In genomic region chr16:11395008-11395948, GRCh38 we compare ENCODE assay signal across 1 cellular context.
TF ChIP-seq lines count a peak whose summit lies in the region.

No MANE protein-coding gene starts in this region.

TF ChIP-seq in HepG2, 621 proteins besides CTCF, POLR2A, EP300 and RAD21 (continued from another document and continues in another):
- TF ChIP-seq RERE (CRISPR knock-in tag; IDR thresholded peaks at IDR 0.05; ENCODE audit: low read depth) (no peak), POLR2G (IDR thresholded peaks at IDR 0.05; ENCODE audit: low read depth, low read length) (no peak), ZNF619 (CRISPR knock-in tag; IDR thresholded peaks at IDR 0.05) (peak; percentile 66; the same call in 1 of the 2 replicates), ZNF263 (CRISPR knock-in tag; IDR thresholded peaks at IDR 0.05) (no peak), ZSCAN25 (CRISPR knock-in tag; IDR thresholded peaks at IDR 0.05) (peak; percentile 21; the same call in 1 of the 2 replicates), ATF4 (CRISPR knock-in tag; IDR thresholded peaks at IDR 0.05) (no peak), ZNF143 (CRISPR knock-in tag; IDR thresholded peaks at IDR 0.05) (no peak), PRPF4 (IDR thresholded peaks at IDR 0.05; ENCODE audit: low read depth, low read length, poor library complexity, severe bottlenecking) (no peak), JDP2 (CRISPR knock-in tag; IDR thresholded peaks at IDR 0.05; ENCODE audit: borderline replicate concordance) (no peak), KLF11 (CRISPR knock-in tag; IDR thresholded peaks at IDR 0.05) (no peak), ZFP1 (CRISPR knock-in tag; IDR thresholded peaks at IDR 0.05) (no peak), ZNF253 (CRISPR knock-in tag; IDR thresholded peaks at IDR 0.05; ENCODE audit: borderline replicate concordance) (0 out of 2 replicates have a peak, but pooled peaks have one; percentile 15), GPN1 (CRISPR knock-in tag; IDR thresholded peaks at IDR 0.05; ENCODE audit: borderline replicate concordance) (no peak), HOXD1 (CRISPR knock-in tag; IDR thresholded peaks at IDR 0.05) (no peak), HBP1 (CRISPR knock-in tag; IDR thresholded peaks at IDR 0.05; ENCODE audit: low read depth) (no peak), ZSCAN9 (CRISPR knock-in tag; IDR thresholded peaks at IDR 0.05; ENCODE audit: borderline replicate concordance) (no peak), KMT2B (CRISPR knock-in tag; IDR thresholded peaks at IDR 0.05) (no peak), ZNF329 (CRISPR knock-in tag; IDR thresholded peaks at IDR 0.05; ENCODE audit: low read depth) (no peak), FOXA1 (IDR thresholded peaks at IDR 0.05) (no peak), FOXA1 (CRISPR knock-in tag; IDR thresholded peaks at IDR 0.05) (no peak), SATB2 (CRISPR knock-in tag; IDR thresholded peaks at IDR 0.05) (no peak), HNF4G (IDR thresholded peaks at IDR 0.05; ENCODE audit: borderline replicate concordance, low read depth, low read length) (no peak), HNF4G (CRISPR knock-in tag; IDR thresholded peaks at IDR 0.05; ENCODE audit: borderline replicate concordance, low read depth) (no peak)
- TF ChIP-seq, protein P1, sequence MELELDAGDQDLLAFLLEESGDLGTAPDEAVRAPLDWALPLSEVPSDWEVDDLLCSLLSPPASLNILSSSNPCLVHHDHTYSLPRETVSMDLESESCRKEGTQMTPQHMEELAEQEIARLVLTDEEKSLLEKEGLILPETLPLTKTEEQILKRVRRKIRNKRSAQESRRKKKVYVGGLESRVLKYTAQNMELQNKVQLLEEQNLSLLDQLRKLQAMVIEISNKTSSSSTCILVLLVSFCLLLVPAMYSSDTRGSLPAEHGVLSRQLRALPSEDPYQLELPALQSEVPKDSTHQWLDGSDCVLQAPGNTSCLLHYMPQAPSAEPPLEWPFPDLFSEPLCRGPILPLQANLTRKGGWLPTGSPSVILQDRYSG (CRISPR knock-in tag; IDR thresholded peaks at IDR 0.05) = no peak
- TF ChIP-seq, protein P2, sequence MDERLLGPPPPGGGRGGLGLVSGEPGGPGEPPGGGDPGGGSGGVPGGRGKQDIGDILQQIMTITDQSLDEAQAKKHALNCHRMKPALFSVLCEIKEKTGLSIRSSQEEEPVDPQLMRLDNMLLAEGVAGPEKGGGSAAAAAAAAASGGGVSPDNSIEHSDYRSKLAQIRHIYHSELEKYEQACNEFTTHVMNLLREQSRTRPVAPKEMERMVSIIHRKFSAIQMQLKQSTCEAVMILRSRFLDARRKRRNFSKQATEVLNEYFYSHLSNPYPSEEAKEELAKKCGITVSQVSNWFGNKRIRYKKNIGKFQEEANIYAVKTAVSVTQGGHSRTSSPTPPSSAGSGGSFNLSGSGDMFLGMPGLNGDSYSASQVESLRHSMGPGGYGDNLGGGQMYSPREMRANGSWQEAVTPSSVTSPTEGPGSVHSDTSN (CRISPR knock-in tag; IDR thresholded peaks at IDR 0.05) = 0 out of 2 replicates have a peak, but pooled peaks have one; percentile 0
- TF ChIP-seq, protein P3, sequence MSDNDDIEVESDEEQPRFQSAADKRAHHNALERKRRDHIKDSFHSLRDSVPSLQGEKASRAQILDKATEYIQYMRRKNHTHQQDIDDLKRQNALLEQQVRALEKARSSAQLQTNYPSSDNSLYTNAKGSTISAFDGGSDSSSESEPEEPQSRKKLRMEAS (IDR thresholded peaks at IDR 0.05) = 0 out of 2 replicates have a peak, but pooled peaks have one; percentile 32
- TF ChIP-seq, protein P4, sequence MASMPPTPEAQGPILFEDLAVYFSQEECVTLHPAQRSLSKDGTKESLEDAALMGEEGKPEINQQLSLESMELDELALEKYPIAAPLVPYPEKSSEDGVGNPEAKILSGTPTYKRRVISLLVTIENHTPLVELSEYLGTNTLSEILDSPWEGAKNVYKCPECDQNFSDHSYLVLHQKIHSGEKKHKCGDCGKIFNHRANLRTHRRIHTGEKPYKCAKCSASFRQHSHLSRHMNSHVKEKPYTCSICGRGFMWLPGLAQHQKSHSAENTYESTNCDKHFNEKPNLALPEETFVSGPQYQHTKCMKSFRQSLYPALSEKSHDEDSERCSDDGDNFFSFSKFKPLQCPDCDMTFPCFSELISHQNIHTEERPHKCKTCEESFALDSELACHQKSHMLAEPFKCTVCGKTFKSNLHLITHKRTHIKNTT (CRISPR knock-in tag; IDR thresholded peaks at IDR 0.05) = no peak
- TF ChIP-seq, protein P5, sequence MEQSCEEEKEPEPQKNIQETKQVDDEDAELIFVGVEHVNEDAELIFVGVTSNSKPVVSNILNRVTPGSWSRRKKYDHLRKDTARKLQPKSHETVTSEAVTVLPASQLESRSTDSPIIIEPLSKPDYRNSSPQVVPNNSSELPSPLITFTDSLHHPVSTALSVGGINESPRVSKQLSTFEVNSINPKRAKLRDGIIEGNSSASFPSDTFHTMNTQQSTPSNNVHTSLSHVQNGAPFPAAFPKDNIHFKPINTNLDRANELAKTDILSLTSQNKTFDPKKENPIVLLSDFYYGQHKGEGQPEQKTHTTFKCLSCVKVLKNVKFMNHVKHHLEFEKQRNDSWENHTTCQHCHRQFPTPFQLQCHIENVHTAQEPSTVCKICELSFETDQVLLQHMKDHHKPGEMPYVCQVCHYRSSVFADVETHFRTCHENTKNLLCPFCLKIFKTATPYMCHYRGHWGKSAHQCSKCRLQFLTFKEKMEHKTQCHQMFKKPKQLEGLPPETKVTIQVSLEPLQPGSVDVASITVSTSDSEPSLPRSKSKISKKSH (CRISPR knock-in tag; IDR thresholded peaks at IDR 0.05; ENCODE audit: borderline replicate concordance) = 0 out of 2 replicates have a peak, but pooled peaks have one; percentile 70
- TF ChIP-seq, protein P6, sequence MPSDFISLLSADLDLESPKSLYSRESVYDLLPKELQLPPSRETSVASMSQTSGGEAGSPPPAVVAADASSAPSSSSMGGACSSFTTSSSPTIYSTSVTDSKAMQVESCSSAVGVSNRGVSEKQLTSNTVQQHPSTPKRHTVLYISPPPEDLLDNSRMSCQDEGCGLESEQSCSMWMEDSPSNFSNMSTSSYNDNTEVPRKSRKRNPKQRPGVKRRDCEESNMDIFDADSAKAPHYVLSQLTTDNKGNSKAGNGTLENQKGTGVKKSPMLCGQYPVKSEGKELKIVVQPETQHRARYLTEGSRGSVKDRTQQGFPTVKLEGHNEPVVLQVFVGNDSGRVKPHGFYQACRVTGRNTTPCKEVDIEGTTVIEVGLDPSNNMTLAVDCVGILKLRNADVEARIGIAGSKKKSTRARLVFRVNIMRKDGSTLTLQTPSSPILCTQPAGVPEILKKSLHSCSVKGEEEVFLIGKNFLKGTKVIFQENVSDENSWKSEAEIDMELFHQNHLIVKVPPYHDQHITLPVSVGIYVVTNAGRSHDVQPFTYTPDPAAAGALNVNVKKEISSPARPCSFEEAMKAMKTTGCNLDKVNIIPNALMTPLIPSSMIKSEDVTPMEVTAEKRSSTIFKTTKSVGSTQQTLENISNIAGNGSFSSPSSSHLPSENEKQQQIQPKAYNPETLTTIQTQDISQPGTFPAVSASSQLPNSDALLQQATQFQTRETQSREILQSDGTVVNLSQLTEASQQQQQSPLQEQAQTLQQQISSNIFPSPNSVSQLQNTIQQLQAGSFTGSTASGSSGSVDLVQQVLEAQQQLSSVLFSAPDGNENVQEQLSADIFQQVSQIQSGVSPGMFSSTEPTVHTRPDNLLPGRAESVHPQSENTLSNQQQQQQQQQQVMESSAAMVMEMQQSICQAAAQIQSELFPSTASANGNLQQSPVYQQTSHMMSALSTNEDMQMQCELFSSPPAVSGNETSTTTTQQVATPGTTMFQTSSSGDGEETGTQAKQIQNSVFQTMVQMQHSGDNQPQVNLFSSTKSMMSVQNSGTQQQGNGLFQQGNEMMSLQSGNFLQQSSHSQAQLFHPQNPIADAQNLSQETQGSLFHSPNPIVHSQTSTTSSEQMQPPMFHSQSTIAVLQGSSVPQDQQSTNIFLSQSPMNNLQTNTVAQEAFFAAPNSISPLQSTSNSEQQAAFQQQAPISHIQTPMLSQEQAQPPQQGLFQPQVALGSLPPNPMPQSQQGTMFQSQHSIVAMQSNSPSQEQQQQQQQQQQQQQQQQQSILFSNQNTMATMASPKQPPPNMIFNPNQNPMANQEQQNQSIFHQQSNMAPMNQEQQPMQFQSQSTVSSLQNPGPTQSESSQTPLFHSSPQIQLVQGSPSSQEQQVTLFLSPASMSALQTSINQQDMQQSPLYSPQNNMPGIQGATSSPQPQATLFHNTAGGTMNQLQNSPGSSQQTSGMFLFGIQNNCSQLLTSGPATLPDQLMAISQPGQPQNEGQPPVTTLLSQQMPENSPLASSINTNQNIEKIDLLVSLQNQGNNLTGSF (CRISPR knock-in tag; IDR thresholded peaks at IDR 0.05) = no peak
- TF ChIP-seq, protein P7, sequence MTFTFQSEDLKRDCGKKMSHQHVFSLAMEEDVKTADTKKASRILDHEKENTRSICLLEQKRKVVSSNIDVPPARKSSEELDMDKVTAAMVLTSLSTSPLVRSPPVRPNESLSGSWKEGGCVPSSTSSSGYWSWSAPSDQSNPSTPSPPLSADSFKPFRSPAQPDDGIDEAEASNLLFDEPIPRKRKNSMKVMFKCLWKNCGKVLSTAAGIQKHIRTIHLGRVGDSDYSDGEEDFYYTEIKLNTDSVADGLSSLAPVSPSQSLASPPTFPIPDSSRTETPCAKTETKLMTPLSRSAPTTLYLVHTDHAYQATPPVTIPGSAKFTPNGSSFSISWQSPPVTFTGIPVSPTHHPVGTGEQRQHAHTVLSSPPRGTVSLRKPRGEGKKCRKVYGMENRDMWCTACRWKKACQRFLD (CRISPR knock-in tag; IDR thresholded peaks at IDR 0.05; ENCODE audit: borderline replicate concordance) = no peak
- TF ChIP-seq, protein P8, sequence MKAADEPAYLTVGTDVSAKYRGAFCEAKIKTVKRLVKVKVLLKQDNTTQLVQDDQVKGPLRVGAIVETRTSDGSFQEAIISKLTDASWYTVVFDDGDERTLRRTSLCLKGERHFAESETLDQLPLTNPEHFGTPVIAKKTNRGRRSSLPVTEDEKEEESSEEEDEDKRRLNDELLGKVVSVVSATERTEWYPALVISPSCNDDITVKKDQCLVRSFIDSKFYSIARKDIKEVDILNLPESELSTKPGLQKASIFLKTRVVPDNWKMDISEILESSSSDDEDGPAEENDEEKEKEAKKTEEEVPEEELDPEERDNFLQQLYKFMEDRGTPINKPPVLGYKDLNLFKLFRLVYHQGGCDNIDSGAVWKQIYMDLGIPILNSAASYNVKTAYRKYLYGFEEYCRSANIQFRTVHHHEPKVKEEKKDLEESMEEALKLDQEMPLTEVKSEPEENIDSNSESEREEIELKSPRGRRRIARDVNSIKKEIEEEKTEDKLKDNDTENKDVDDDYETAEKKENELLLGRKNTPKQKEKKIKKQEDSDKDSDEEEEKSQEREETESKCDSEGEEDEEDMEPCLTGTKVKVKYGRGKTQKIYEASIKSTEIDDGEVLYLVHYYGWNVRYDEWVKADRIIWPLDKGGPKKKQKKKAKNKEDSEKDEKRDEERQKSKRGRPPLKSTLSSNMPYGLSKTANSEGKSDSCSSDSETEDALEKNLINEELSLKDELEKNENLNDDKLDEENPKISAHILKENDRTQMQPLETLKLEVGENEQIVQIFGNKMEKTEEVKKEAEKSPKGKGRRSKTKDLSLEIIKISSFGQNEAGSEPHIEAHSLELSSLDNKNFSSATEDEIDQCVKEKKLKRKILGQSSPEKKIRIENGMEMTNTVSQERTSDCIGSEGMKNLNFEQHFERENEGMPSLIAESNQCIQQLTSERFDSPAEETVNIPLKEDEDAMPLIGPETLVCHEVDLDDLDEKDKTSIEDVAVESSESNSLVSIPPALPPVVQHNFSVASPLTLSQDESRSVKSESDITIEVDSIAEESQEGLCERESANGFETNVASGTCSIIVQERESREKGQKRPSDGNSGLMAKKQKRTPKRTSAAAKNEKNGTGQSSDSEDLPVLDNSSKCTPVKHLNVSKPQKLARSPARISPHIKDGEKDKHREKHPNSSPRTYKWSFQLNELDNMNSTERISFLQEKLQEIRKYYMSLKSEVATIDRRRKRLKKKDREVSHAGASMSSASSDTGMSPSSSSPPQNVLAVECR (CRISPR knock-in tag; IDR thresholded peaks at IDR 0.05; ENCODE audit: borderline replicate concordance) = 0 out of 2 replicates have a peak, but pooled peaks have one; percentile 29
